In genomic region chr11:95050595-95051202, GRCh38 we compare ENCODE assay signal across 37 cellular contexts. TPM values are rescaled to one million over a fixed set of nuclear protein-coding genes. Genes with fewer than 3 reads are reported as not detected.
"Had no signal": no experiment of that assay in that cellular context is flagged by ENCODE, and none has a peak within 500 bp of the region (broad histone marks: within the 10 kb centered on the region; RNA-seq: fewer than 3 reads in every experiment).

No MANE protein-coding gene starts in this region.

- H3K27ac ChIP-seq: brain microvascular endothelial cell, coronary artery, dorsolateral prefrontal cortex had no signal

- H3K4me1 Mint-ChIP-seq: activated CD4-positive, alpha-beta T cell treated with anti-CD3 and anti-CD28 coated beads for 36 hours; activated CD4-positive, alpha-beta T cell treated with anti-CD3 and anti-CD28 coated beads, Interleukin-2, amount 10 ng/mL, durations not matched to agents 7 days and 5 days; central memory CD8-positive, alpha-beta T cell; endodermal cell; T-helper 17 cell had no signal

- H3K4me3 ChIP-seq: coronary artery, dorsolateral prefrontal cortex had no signal

- H3K4me3 Mint-ChIP-seq: activated CD4-positive, alpha-beta T cell treated with anti-CD3 and anti-CD28 coated beads for 36 hours; activated CD4-positive, alpha-beta T cell treated with anti-CD3 and anti-CD28 coated beads, Interleukin-2, amount 10 ng/mL, durations not matched to agents 7 days and 5 days; activated naive CD8-positive, alpha-beta T cell; activated T-cell treated with anti-CD3 and anti-CD28 coated beads, Interleukin-2, amount 50 U/mL, for 24 hours; activated T-cell treated with anti-CD3 and anti-CD28 coated beads, Interleukin-2, amount 50 U/mL, for 72 hours; central memory CD8-positive, alpha-beta T cell; dendritic cell treated with granulocyte-macrophage colony-stimulating factor and Interleukin-4, amounts not matched to agents 40 ng/mL and 50 ng/mL, for 4 days; endodermal cell; T-helper 17 cell; T-helper 2 cell treated with Interferon-gamma antibody and Interleukin-4, amounts not matched to agents 5 μg/mL and 100 μg/mL, for 36 hours had no signal

- ATAC-seq: activated CD4-positive, alpha-beta T cell treated with anti-CD3 and anti-CD28 coated beads for 36 hours; activated T-cell treated with anti-CD3 and anti-CD28 coated beads, Interleukin-2, amount 50 U/mL, for 72 hours; esophagus mucosa; T-helper 17 cell had no signal

- DNase-seq: activated CD4-positive, alpha-beta T cell treated with anti-CD3 and anti-CD28 coated beads for 36 hours; activated CD4-positive, alpha-beta T cell treated with anti-CD3 and anti-CD28 coated beads, Interleukin-2, amount 10 ng/mL, durations not matched to agents 7 days and 5 days; activated CD4-positive, alpha-beta T cell treated with anti-CD3 and anti-CD28 coated beads, Interleukin-2, amount 50 U/mL, for 4 hours; activated CD4-positive, CD25-positive, alpha-beta regulatory T cell; activated CD4-positive, CD25-positive, alpha-beta regulatory T cell treated with anti-CD3 and anti-CD28 coated beads, Interleukin-2, amount 50 U/mL, for 72 hours; activated CD8-positive, alpha-beta memory T cell treated with anti-CD3 and anti-CD28 coated beads, Interleukin-2, amount 50 U/mL, for 48 hours; activated gamma-delta T cell treated with Interleukin-2 at 50 U/mL for 16 hours; activated naive CD4-positive, alpha-beta T cell treated with anti-CD3 and anti-CD28 coated beads, Interleukin-2, amount 50 U/mL, for 16 hours; activated naive CD4-positive, alpha-beta T cell treated with Interleukin-2 at 50 U/mL for 16 hours; activated T-cell treated with anti-CD3 and anti-CD28 coated beads for 4 hours; activated T-cell treated with anti-CD3 and anti-CD28 coated beads, Interleukin-2, amount 50 U/mL, for 24 hours; activated T-cell treated with anti-CD3 and anti-CD28 coated beads, Interleukin-2, amount 50 U/mL, for 72 hours; amniotic stem cell; anterior cingulate cortex; brain microvascular endothelial cell; dorsolateral prefrontal cortex; effector memory CD4-positive, alpha-beta T cell; endodermal cell; head of caudate nucleus; T-helper 1 cell; T-helper 17 cell; T1000 had no signal

- H3K27me3 ChIP-seq: brain microvascular endothelial cell had no signal

- H3K36me3 ChIP-seq: brain microvascular endothelial cell had no signal

- H3K9me3 Mint-ChIP-seq: activated CD4-positive, alpha-beta T cell treated with anti-CD3 and anti-CD28 coated beads, Interleukin-2, amount 10 ng/mL, durations not matched to agents 7 days and 5 days; activated T-cell treated with anti-CD3 and anti-CD28 coated beads, Interleukin-2, amount 50 U/mL, for 24 hours; activated T-cell treated with anti-CD3 and anti-CD28 coated beads, Interleukin-2, amount 50 U/mL, for 72 hours; central memory CD8-positive, alpha-beta T cell; dendritic cell treated with granulocyte-macrophage colony-stimulating factor and Interleukin-4, amounts not matched to agents 40 ng/mL and 50 ng/mL, for 4 days; endodermal cell; T-helper 2 cell treated with Interferon-gamma antibody and Interleukin-4, amounts not matched to agents 5 μg/mL and 100 μg/mL, for 36 hours had no signal

- H3K27ac Mint-ChIP-seq: activated CD4-positive, alpha-beta T cell treated with anti-CD3 and anti-CD28 coated beads for 36 hours; activated CD4-positive, alpha-beta T cell treated with anti-CD3 and anti-CD28 coated beads, Interleukin-2, amount 10 ng/mL, durations not matched to agents 7 days and 5 days; activated naive CD8-positive, alpha-beta T cell; activated T-cell treated with anti-CD3 and anti-CD28 coated beads, Interleukin-2, amount 50 U/mL, for 24 hours; activated T-cell treated with anti-CD3 and anti-CD28 coated beads, Interleukin-2, amount 50 U/mL, for 72 hours; dendritic cell treated with granulocyte-macrophage colony-stimulating factor and Interleukin-4, amounts not matched to agents 40 ng/mL and 50 ng/mL, for 4 days; endodermal cell; T-helper 17 cell; T-helper 2 cell treated with Interferon-gamma antibody and Interleukin-4, amounts not matched to agents 5 μg/mL and 100 μg/mL, for 36 hours had no signal

- H3K36me3 Mint-ChIP-seq: activated naive CD8-positive, alpha-beta T cell had no signal

RNA-seq across cellular contexts. Expression of gene KDM4F, which starts 1.5 kb away (rescaled TPM):
- total RNA-seq: activated CD4-positive, alpha-beta T cell treated with anti-CD3 and anti-CD28 coated beads for 36 hours; activated CD4-positive, alpha-beta T cell treated with anti-CD3 and anti-CD28 coated beads, Interleukin-2, amount 10 ng/mL, durations not matched to agents 7 days and 5 days; activated T-cell treated with anti-CD3 and anti-CD28 coated beads, Interleukin-2, amount 50 U/mL, for 72 hours; astrocyte; bronchial epithelial cell; cardiac septum; cerebellum; dorsolateral prefrontal cortex; endodermal cell; epithelial cell of proximal tubule; esophagus mucosa; fibroblast of lung; fibroblast of villous mesenchyme; frontal cortex; T-helper 17 cell had no signal
- polyA plus RNA-seq: adipose tissue, fibroblast of lung had no signal

RNA-seq across cellular contexts. Expression of gene KDM4E, which starts 25.6 kb away (rescaled TPM):
- total RNA-seq: activated CD4-positive, alpha-beta T cell treated with anti-CD3 and anti-CD28 coated beads for 36 hours; activated CD4-positive, alpha-beta T cell treated with anti-CD3 and anti-CD28 coated beads, Interleukin-2, amount 10 ng/mL, durations not matched to agents 7 days and 5 days; activated T-cell treated with anti-CD3 and anti-CD28 coated beads, Interleukin-2, amount 50 U/mL, for 72 hours; bronchial epithelial cell; cardiac septum; cerebellum; dorsolateral prefrontal cortex; endodermal cell; epithelial cell of proximal tubule; esophagus mucosa; fibroblast of lung; fibroblast of villous mesenchyme; frontal cortex; T-helper 17 cell had no signal
- polyA plus RNA-seq: adipose tissue, fibroblast of lung had no signal
